In the genomic region with DNA sequence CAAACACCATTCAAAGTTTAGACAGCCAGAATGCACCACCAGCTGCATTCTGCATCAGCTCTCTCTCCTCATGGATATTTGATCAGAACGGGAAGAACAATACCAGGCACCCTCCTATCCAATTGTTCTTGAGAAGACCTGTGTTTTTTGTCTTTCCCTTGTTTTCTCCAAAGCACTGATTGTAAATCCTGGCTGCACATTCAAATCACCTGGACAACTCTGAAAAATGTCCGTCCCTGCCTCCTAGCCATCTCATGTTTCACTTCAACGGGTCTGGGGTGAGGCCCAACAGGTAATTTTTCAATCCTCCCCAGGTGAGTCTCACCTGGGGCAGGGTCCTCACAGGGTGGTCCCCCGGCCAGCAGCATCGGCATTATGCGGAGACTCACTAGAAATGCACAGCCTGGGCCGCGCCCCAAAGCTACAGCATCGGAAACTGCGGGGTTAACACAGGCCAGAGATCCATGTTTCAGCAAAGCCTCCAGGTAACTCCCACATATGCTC, we compare ENCODE assay signal across 8 cellular contexts. TPM values are rescaled to one million over a fixed set of nuclear protein-coding genes. Genes with fewer than 3 reads are reported as not detected.
A peak's percentile ranks its signal among the peaks of the same experiment; 100 is the strongest.
DNase-seq lines count a peak whose midpoint lies in the region; ATAC-seq and TF ChIP-seq lines count a peak whose summit lies in the region.

No MANE protein-coding gene starts in this region.

- H3K4me3 Mint-ChIP-seq in natural killer cell (peak overlapping the region; percentile 30), chondrocyte (ENCODE audit: unreplicated experiment) (peak overlapping the region; percentile 82)
- no peak overlapping the region for H3K4me3 Mint-ChIP-seq in natural killer cell treated with Interleukin-12 subunit alpha and Interleukin-12 subunit beta and Interleukin-15 and Interleukin-18, amount 100 ng/mL, for 72 hours
- H3K4me3 Mint-ChIP-seq in naive thymus-derived CD4-positive, alpha-beta T cell, result peak overlapping the region; percentile 0 to 89 (median 74)

- H3K36me3 ChIP-seq in naive thymus-derived CD4-positive, alpha-beta T cell (ENCODE audit: control insufficient read depth in 2 of 3, insufficient read depth in 3 of 3, low read length in 3 of 3), result peaks cover 0 to 11% (median 3%) of the 10 kb centered on the region in 3 experiments

- intact Hi-C loops in natural killer cell (cut with micrococcal nuclease), result no loop called here
- intact Hi-C loops in naive thymus-derived CD4-positive, alpha-beta T cell (cut with micrococcal nuclease), result no loop called here

- POLR2A ChIA-PET in naive thymus-derived CD4-positive, alpha-beta T cell (lab: Charles Lee), result interaction anchor here (0.6 to 2.2 kb wide), 3 partner anchors 9 to 784 kb away, joined by 3 to 12 read pairs (median 5); no protein-coding TSS in a partner anchor

- no peaks in the 10 kb centered on the region for H3K27me3 ChIP-seq in naive thymus-derived CD4-positive, alpha-beta T cell (ENCODE audit: control insufficient read depth in 2 of 2, insufficient read depth in 2 of 2, low read length in 2 of 2)

- DNase-seq in natural killer cell (no peak), chondrocyte (ENCODE audit: low spot score) (no peak), HuH-7 (ENCODE audit: low spot score) (no peak), dermis blood vessel endothelial cell (no peak), cerebellum (ENCODE audit: low spot score) (no peak)
- no peak for DNase-seq in natural killer cell treated with Interleukin-12 subunit alpha and Interleukin-12 subunit beta and Interleukin-15 and Interleukin-18, amount 100 ng/mL, for 72 hours (ENCODE audit: low spot score)
- no peak for DNase-seq in naive thymus-derived CD4-positive, alpha-beta T cell

- no peak for ATAC-seq in natural killer cell
- ATAC-seq in natural killer cell treated with Interleukin-12 subunit alpha and Interleukin-12 subunit beta and Interleukin-15 and Interleukin-18, amount 100 ng/mL, for 72 hours, result no peak
- no peak for ATAC-seq in naive thymus-derived CD4-positive, alpha-beta T cell
- ATAC-seq in GM21786 (IDR thresholded peaks at IDR 0.05; ENCODE audit: unreplicated experiment), result no peak

- H3K27ac Mint-ChIP-seq in natural killer cell (peak overlapping the region in 1 of 2 donors; percentile 13), chondrocyte (ENCODE audit: unreplicated experiment) (peak overlapping the region; percentile 70)
- no peak overlapping the region for H3K27ac Mint-ChIP-seq in natural killer cell treated with Interleukin-12 subunit alpha and Interleukin-12 subunit beta and Interleukin-15 and Interleukin-18, amount 100 ng/mL, for 72 hours
- peak overlapping the region in 5 of 9 donors; percentile 4 to 85 (median 77) for H3K27ac Mint-ChIP-seq in naive thymus-derived CD4-positive, alpha-beta T cell

- no peaks in the 10 kb centered on the region for H3K27me3 Mint-ChIP-seq in natural killer cell (ENCODE audit: low read depth in 2 of 2)
- H3K27me3 Mint-ChIP-seq in natural killer cell treated with Interleukin-12 subunit alpha and Interleukin-12 subunit beta and Interleukin-15 and Interleukin-18, amount 100 ng/mL, for 72 hours, result no peaks in the 10 kb centered on the region
- H3K27me3 Mint-ChIP-seq in chondrocyte (ENCODE audit: low read depth), result no peaks in the 10 kb centered on the region
- H3K27me3 Mint-ChIP-seq in naive thymus-derived CD4-positive, alpha-beta T cell, result peaks cover 0 to 2% (median 0%) of the 10 kb centered on the region in 5 donors

- no peaks in the 10 kb centered on the region for H3K36me3 Mint-ChIP-seq in natural killer cell
- no peaks in the 10 kb centered on the region for H3K36me3 Mint-ChIP-seq in natural killer cell treated with Interleukin-12 subunit alpha and Interleukin-12 subunit beta and Interleukin-15 and Interleukin-18, amount 100 ng/mL, for 72 hours
- H3K36me3 Mint-ChIP-seq in chondrocyte (ENCODE audit: low read depth), result peaks cover 17% of the 10 kb centered on the region
- H3K36me3 Mint-ChIP-seq in naive thymus-derived CD4-positive, alpha-beta T cell, result peaks cover 0 to 5% (median 0%) of the 10 kb centered on the region in 5 donors

- H3K27ac ChIP-seq in naive thymus-derived CD4-positive, alpha-beta T cell (ENCODE audit: low read depth, low read length), result no peak overlapping the region

- peaks cover 47 to 52% of the 10 kb centered on the region in 2 donors for H3K4me1 Mint-ChIP-seq in natural killer cell
- peaks cover 33 to 34% of the 10 kb centered on the region in 2 donors for H3K4me1 Mint-ChIP-seq in natural killer cell treated with Interleukin-12 subunit alpha and Interleukin-12 subunit beta and Interleukin-15 and Interleukin-18, amount 100 ng/mL, for 72 hours (ENCODE audit: low read depth in 2 of 2)
- peaks cover 64% of the 10 kb centered on the region for H3K4me1 Mint-ChIP-seq in chondrocyte (ENCODE audit: low read depth)
- peaks cover 42 to 57% (median 56%) of the 10 kb centered on the region in 7 donors for H3K4me1 Mint-ChIP-seq in naive thymus-derived CD4-positive, alpha-beta T cell

- no peaks in the 10 kb centered on the region for H3K9me3 ChIP-seq in naive thymus-derived CD4-positive, alpha-beta T cell (ENCODE audit: control insufficient read depth in 2 of 3, low read length in 3 of 3)

- peaks cover 28 to 45% of the 10 kb centered on the region in 2 donors for H3K4me1 ChIP-seq in naive thymus-derived CD4-positive, alpha-beta T cell (ENCODE audit: control insufficient read depth in 2 of 2, insufficient read depth in 2 of 2, low read length in 2 of 2)

- CTCF ChIA-PET in naive thymus-derived CD4-positive, alpha-beta T cell (lab: Charles Lee), result interaction anchor here (1.3 kb wide), 1 partner anchor 8 kb away, joined by 6 read pairs; no protein-coding TSS in a partner anchor

- TF ChIP-seq CTCF in natural killer cell (IDR thresholded peaks at IDR 0.05) (no peak), chondrocyte (IDR thresholded peaks at IDR 0.05) (no peak)

- H3K4me3 ChIP-seq in naive thymus-derived CD4-positive, alpha-beta T cell (ENCODE audit: low read length), result peak overlapping the region; percentile 1

- no peaks in the 10 kb centered on the region for H3K9me3 Mint-ChIP-seq in natural killer cell
- H3K9me3 Mint-ChIP-seq in natural killer cell treated with Interleukin-12 subunit alpha and Interleukin-12 subunit beta and Interleukin-15 and Interleukin-18, amount 100 ng/mL, for 72 hours, result no peaks in the 10 kb centered on the region
- no peaks in the 10 kb centered on the region for H3K9me3 Mint-ChIP-seq in chondrocyte (ENCODE audit: low read depth)
- H3K9me3 Mint-ChIP-seq in naive thymus-derived CD4-positive, alpha-beta T cell, result peaks cover 0 to 2% (median 0%) of the 10 kb centered on the region in 11 donors

RNA-seq across cellular contexts. Expression of gene IRS2, which starts 5.5 kb away (rescaled TPM):
- total RNA-seq in natural killer cell, result 10 to 100 TPM; 39.8 to 79.1 (median 60.9) TPM
- 1 to 10 TPM in 1 of 2 donors, under 1 TPM in 1; 0.95 to 1.1 TPM for total RNA-seq in natural killer cell treated with Interleukin-12 subunit alpha and Interleukin-12 subunit beta and Interleukin-15 and Interleukin-18, amount 100 ng/mL, for 72 hours
- 25.8 to 43.5 TPM (median 42.9 TPM) in 3 replicates for total RNA-seq in chondrocyte
- total RNA-seq in naive thymus-derived CD4-positive, alpha-beta T cell, result 10 to 100 TPM in 4 of 5 experiments, 1 to 10 TPM in 1; 3.8 to 94.9 (median 26.9) TPM
- polyA plus RNA-seq in naive thymus-derived CD4-positive, alpha-beta T cell, result 1 to 10 TPM; 2.7 to 2.9 TPM
- 1.7 and 2.0 TPM in 2 replicates for total RNA-seq in dermis blood vessel endothelial cell
- total RNA-seq in cerebellum, result 8.3 TPM

Comparison
In these comparisons a context has a peak if more than half of its experiments do, and no peak if none do; other contexts are left out.
1. H3K27ac Mint-ChIP-seq: peak in chondrocyte (single experiment) and naive thymus-derived CD4-positive, alpha-beta T cell (5 of 9); none in natural killer cell treated with Interleukin-12 subunit alpha and Interleukin-12 subunit beta and Interleukin-15 and Interleukin-18, amount 100 ng/mL, for 72 hours (0 of 2).